In genomic region chr20:59850018-59850641, GRCh38 we compare ENCODE assay signal across 8 cellular contexts.
A peak's percentile ranks its signal among the peaks of the same experiment; 100 is the strongest.
DNase-seq lines count a peak whose midpoint lies in the region; ATAC-seq and TF ChIP-seq lines count a peak whose summit lies in the region.
"Had no signal": no experiment of that assay in that cellular context is flagged by ENCODE, and none has a peak within 500 bp of the region (broad histone marks: within the 10 kb centered on the region; RNA-seq: fewer than 3 reads in every experiment).

No MANE protein-coding gene starts in this region.

- ATAC-seq in omental fat pad (ENCODE audit: low FRiP score), result no peak
- no peak for ATAC-seq in sciatic nerve

- TF ChIP-seq POLR2A in NB4 (IDR thresholded peaks at IDR 0.05; ENCODE audit: extremely low read depth, insufficient read length), result no peak

- H3K4me3 ChIP-seq in GM12875 (ENCODE audit: low read depth, low read length) (no peak overlapping the region), NB4 (ENCODE audit: low read depth, low read length) (no peak overlapping the region)

- intact Hi-C loops in sciatic nerve (cut with DNase I), result no loop called here

- TF ChIP-seq CTCF in GM12875 (IDR thresholded peaks at IDR 0.05; ENCODE audit: borderline replicate concordance, insufficient read depth, low read depth, low read length), result peak; percentile 33; the same call in 1 of the 2 replicates
- TF ChIP-seq CTCF in NB4 (IDR thresholded peaks at IDR 0.05; ENCODE audit: low read depth, low read length), result peak; percentile 47
- peak; percentile 86 for TF ChIP-seq CTCF in VCaP (conservative IDR thresholded peaks at IDR 0.05)
- peak in 1 of 3 donors; percentile 34 for TF ChIP-seq CTCF in omental fat pad (IDR thresholded peaks at IDR 0.05)

- DNase-seq in NB4 (ENCODE audit: low read depth) (peak; percentile 68), inferior parietal cortex (ENCODE audit: extremely low spot score) (peak; percentile 66), omental fat pad (ENCODE audit: low spot score) (no peak), occipital lobe (lab: John Stamatoyannopoulos, UW) (no peak), sciatic nerve (ENCODE audit: low spot score) (no peak)
- DNase-seq: activated B cell treated with CpG ODN at 0.5 μM for 24 hours had no signal

- H3K27ac ChIP-seq in VCaP, result no peak overlapping the region

Comparison
In these comparisons a context has a peak if more than half of its experiments do, and no peak if none do; other contexts are left out.
1. DNase-seq: peak in NB4 (single experiment) and inferior parietal cortex (single experiment); none in omental fat pad (single experiment), occipital lobe (single experiment) and sciatic nerve (single experiment).